Comparison of ENCODE assay signal across 8 cellular contexts in genomic region chr10:95363303-95363912, GRCh38.
DNase-seq lines count a peak whose midpoint lies in the region; ATAC-seq, FAIRE-seq and TF ChIP-seq lines count a peak whose summit lies in the region.

No MANE protein-coding gene starts in this region.

- H3K4me3 ChIP-seq in MM.1S (ENCODE audit: low read length) (no peak overlapping the region), SK-N-SH (ENCODE audit: low read depth in 2 of 2, low read length in 1 of 2) (no peak overlapping the region; a peak in 1 of 4 replicates), choroid plexus epithelial cell (ENCODE audit: low read depth, low read length) (no peak overlapping the region), lung (no peak overlapping the region), testis (no peak overlapping the region)

- H3K36me3 ChIP-seq in MM.1S (replicated peaks; ENCODE audit: insufficient read depth, low read length): no peaks in the 10 kb centered on the region
- no peaks in the 10 kb centered on the region for H3K36me3 ChIP-seq in SK-N-SH (replicated peaks in 1 of 2; ENCODE audit: control insufficient read depth in 1 of 2, insufficient read depth in 2 of 2, low read length in 1 of 2)
- H3K36me3 ChIP-seq in lung (ENCODE audit: control insufficient read depth in 2 of 2, insufficient read depth in 2 of 2, low read length in 2 of 2): peaks cover 3 to 7% of the 10 kb centered on the region in 2 donors
- no peaks in the 10 kb centered on the region for H3K36me3 ChIP-seq in testis (ENCODE audit: low read depth, missing control alignments)

- H3K9ac ChIP-seq in MM.1S (ENCODE audit: low read length): no peak overlapping the region
- H3K9ac ChIP-seq in SK-N-SH: no peak overlapping the region

- H3K79me2 ChIP-seq in MM.1S (ENCODE audit: low read length) (no peaks in the 10 kb centered on the region), SK-N-SH (ENCODE audit: insufficient read depth) (no peaks in the 10 kb centered on the region)

- H3K27ac ChIP-seq in MM.1S (ENCODE audit: low read length) (no peak overlapping the region), SK-N-SH (ENCODE audit: low read depth in 2 of 2, low read length in 1 of 2) (no peak overlapping the region), lung (ENCODE audit: low read depth in 1 of 2, low read length in 1 of 2) (no peak overlapping the region), testis (no peak overlapping the region)

- FAIRE-seq in H54 (lab: Jason Lieb, UNC): peak; percentile 62

- CTCF ChIA-PET in SK-N-SH (lab: Yijun Ruan, JAX): interaction anchor here (0.5 to 12.1 kb wide), 51 partner anchors 8 to 734 kb away, joined by 3 to 404 read pairs (median 4); partner anchors contain the start of gene PDLIM1

- no peak for TF ChIP-seq EP300 in SK-N-SH (IDR thresholded peaks at IDR 0.05; ENCODE audit: borderline replicate concordance in 1 of 2, low read depth in 1 of 2, low read length in 1 of 2)

- ATAC-seq in lung (ENCODE audit: insufficient read depth, low FRiP score): no peak

- TF ChIP-seq POLR2A in H54 (IDR thresholded peaks at IDR 0.05; ENCODE audit: low read depth, low read length) (no peak), testis (IDR thresholded peaks at IDR 0.05) (no peak)

- DNase-seq in stimulated activated CD4-positive, alpha-beta T cell treated with anti-CD3 and anti-CD28 coated beads, Interleukin-1b, Interleukin-23, amount 100 ng/mL, for 48 hours: peak; percentile 10
- no peak for DNase-seq in stimulated activated CD4-positive, alpha-beta T cell treated with anti-CD3 and anti-CD28 coated beads, Interleukin-4, amount 100 ng/mL, for 4 hours
- peak; percentile 51 for DNase-seq in H54 (ENCODE audit: insufficient read length, low spot score)
- DNase-seq in MM.1S: peak; percentile 70
- DNase-seq in SK-N-SH: peak; percentile 70
- peak; percentile 86 for DNase-seq in choroid plexus epithelial cell (ENCODE audit: low read depth)
- DNase-seq in lung (ENCODE audit: low spot score): peak; percentile 54
- peak; percentile 60 for DNase-seq in testis

- no peaks in the 10 kb centered on the region for H3K27me3 ChIP-seq in MM.1S (replicated peaks; ENCODE audit: insufficient read depth, low read length)
- H3K27me3 ChIP-seq in SK-N-SH (ENCODE audit: insufficient read depth): no peaks in the 10 kb centered on the region
- H3K27me3 ChIP-seq in lung (ENCODE audit: control insufficient read depth, insufficient read depth): no peaks in the 10 kb centered on the region
- H3K27me3 ChIP-seq in testis: no peaks in the 10 kb centered on the region

- no peaks in the 10 kb centered on the region for H3F3A ChIP-seq in MM.1S (ENCODE audit: insufficient read depth, low read length)
- no peaks in the 10 kb centered on the region for H3F3A ChIP-seq in SK-N-SH (replicated peaks; ENCODE audit: insufficient read depth)

- intact Hi-C loops in testis (cut with DNase I; ENCODE audit: low total_unique reads): loop anchor here (10.0 kb wide), 1 partner anchor 119 kb away; no protein-coding TSS in a partner anchor

- TF ChIP-seq RAD21 in SK-N-SH (IDR thresholded peaks at IDR 0.05; ENCODE audit: low read length): peak; percentile 98

- H3K4me2 ChIP-seq in MM.1S (ENCODE audit: low read depth, low read length): no peak overlapping the region
- H3K4me2 ChIP-seq in SK-N-SH: no peak overlapping the region

- peak; percentile 87 for TF ChIP-seq CTCF in MM.1S (IDR thresholded peaks at IDR 0.05; ENCODE audit: low read length)
- peak; percentile 96 for TF ChIP-seq CTCF in SK-N-SH (IDR thresholded peaks at IDR 0.05)
- TF ChIP-seq CTCF in choroid plexus epithelial cell (conservative IDR thresholded peaks at IDR 0.05; ENCODE audit: low read depth, low read length): peak; percentile 78
- TF ChIP-seq CTCF in lung (IDR thresholded peaks at IDR 0.05; ENCODE audit: control extremely low read depth, extremely low read depth): peak; percentile 85
- TF ChIP-seq CTCF in testis (IDR thresholded peaks at IDR 0.05): peak; percentile 57 to 87 (median 83)

- POLR2A ChIA-PET in SK-N-SH (lab: Yijun Ruan, JAX): no interaction called here

- 1% methylated on average over 2 of the region's 2 CpGs for WGBS in SK-N-SH (ENCODE audit: low lambda C conversion rate)
- 1 to 4% methylated on average over 2 of the region's 2 CpGs for WGBS in lung, 2 donors
- 9 to 24% methylated on average over 2 of the region's 2 CpGs for WGBS in testis, 2 donors

- no peaks in the 10 kb centered on the region for H4K20me1 ChIP-seq in MM.1S (ENCODE audit: insufficient read depth, low read length)
- H4K20me1 ChIP-seq in SK-N-SH (ENCODE audit: insufficient read depth): no peaks in the 10 kb centered on the region

- H3K9me2 ChIP-seq in MM.1S (replicated peaks; ENCODE audit: insufficient read depth, low read length): no peaks in the 10 kb centered on the region
- no peaks in the 10 kb centered on the region for H3K9me2 ChIP-seq in SK-N-SH

- H2AFZ ChIP-seq in MM.1S (ENCODE audit: low read length) (no peak overlapping the region), SK-N-SH (ENCODE audit: low read depth) (no peak overlapping the region)

- H3K4me1 ChIP-seq in MM.1S (ENCODE audit: low read length): peaks cover 5% of the 10 kb centered on the region; the same call in 1 of the 2 replicates
- no peaks in the 10 kb centered on the region for H3K4me1 ChIP-seq in SK-N-SH (ENCODE audit: control insufficient read depth in 1 of 2, insufficient read depth in 2 of 2, low read depth in 1 of 2, low read length in 1 of 2)
- H3K4me1 ChIP-seq in lung (ENCODE audit: control insufficient read depth in 2 of 2, insufficient read depth in 2 of 2, low read length in 2 of 2): peaks cover 6 to 11% of the 10 kb centered on the region in 2 donors
- H3K4me1 ChIP-seq in testis: no peaks in the 10 kb centered on the region

- H3K9me3 ChIP-seq in MM.1S (replicated peaks; ENCODE audit: insufficient read depth, low read length) (no peaks in the 10 kb centered on the region), SK-N-SH (no peaks in the 10 kb centered on the region), lung (ENCODE audit: control insufficient read depth in 2 of 2, insufficient read depth in 1 of 2, low read length in 1 of 2) (no peaks in the 10 kb centered on the region), testis (no peaks in the 10 kb centered on the region)

TF ChIP-seq in SK-N-SH, 30 proteins besides CTCF, POLR2A, EP300 and RAD21:
- peak; percentile 97 for TF ChIP-seq SMC3 (IDR thresholded peaks at IDR 0.05; ENCODE audit: low read depth, low read length)
- TF ChIP-seq FOSL2 (IDR thresholded peaks at IDR 0.05; ENCODE audit: borderline replicate concordance, low read depth): no peak
- TF ChIP-seq REST (IDR thresholded peaks at IDR 0.05; ENCODE audit: low read depth, low read length): no peak
- TF ChIP-seq RCOR1 (IDR thresholded peaks at IDR 0.05; ENCODE audit: low read length): no peak

Comparison
In these comparisons a context has a peak if more than half of its experiments do, and no peak if none do; other contexts are left out.
1. DNase-seq: peak in stimulated activated CD4-positive, alpha-beta T cell treated with anti-CD3 and anti-CD28 coated beads, Interleukin-1b, Interleukin-23, amount 100 ng/mL, for 48 hours (single experiment), H54 (single experiment), MM.1S (single experiment), SK-N-SH (single experiment), choroid plexus epithelial cell (single experiment), lung (single experiment) and testis (single experiment); none in stimulated activated CD4-positive, alpha-beta T cell treated with anti-CD3 and anti-CD28 coated beads, Interleukin-4, amount 100 ng/mL, for 4 hours (0 of 2).
2. Peak in every context shown above with its lines, with median percentiles within 50 percentile points of each other: CTCF ChIP-seq.